12 cellular contexts compared by ENCODE assay signal in the genomic region with DNA sequence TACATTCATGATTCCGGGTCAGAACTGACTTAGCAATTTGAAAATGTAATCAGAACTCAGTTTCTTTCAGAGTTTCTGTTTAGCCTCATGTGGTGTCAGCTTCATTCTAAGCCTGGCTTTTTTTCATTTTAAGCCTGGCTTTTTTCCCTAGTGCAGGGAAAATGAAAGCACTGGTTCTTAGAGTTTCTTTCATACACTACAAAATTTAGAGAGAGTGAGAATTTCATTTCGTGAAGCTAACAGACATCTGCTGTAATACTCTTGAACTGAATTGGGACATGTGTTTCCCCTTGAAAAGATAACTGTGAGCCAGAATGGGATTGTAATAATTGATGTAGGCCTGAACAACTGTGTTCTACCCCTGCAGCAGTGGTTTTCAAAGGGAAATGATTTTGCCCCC.
DNase-seq lines count a peak whose midpoint lies in the region; ATAC-seq lines count a peak whose summit lies in the region.
"Had no signal": no experiment of that assay in that cellular context is flagged by ENCODE, and none has a peak within 500 bp of the region (broad histone marks: within the 10 kb centered on the region; RNA-seq: fewer than 3 reads in every experiment).

No MANE protein-coding gene starts in this region.

- no peaks in the 10 kb centered on the region for H3K9me3 ChIP-seq in adipocyte (ENCODE audit: control insufficient read depth, low read length)

- no peaks in the 10 kb centered on the region for H3K36me3 ChIP-seq in adipocyte (ENCODE audit: control insufficient read depth, insufficient read depth, low read length, severe bottlenecking)
- H3K36me3 ChIP-seq: cardiac muscle cell had no signal

- no peaks in the 10 kb centered on the region for H3K9me3 Mint-ChIP-seq in T-cell

- H3K4me1 Mint-ChIP-seq in T-cell: peaks cover 7 to 15% (median 10%) of the 10 kb centered on the region in 3 donors

- POLR2A ChIA-PET in T-cell (lab: Charles Lee): no interaction called here

- H3K9ac ChIP-seq in adipocyte (ENCODE audit: low read length): no peak overlapping the region

- peaks cover 17 to 22% of the 10 kb centered on the region in 2 donors for H3K27me3 Mint-ChIP-seq in T-cell

- CTCF ChIA-PET in T-cell (lab: Charles Lee): interaction anchor here in 1 of 2 donors (1.0 to 1.2 kb wide), 2 partner anchors 30 to 133 kb away, joined by 4 read pairs; no protein-coding TSS in a partner anchor

- no peak overlapping the region for H3K4me3 ChIP-seq in adipocyte (ENCODE audit: low read length)
- H3K4me3 ChIP-seq: cardiac muscle cell had no signal

- peak overlapping the region in 1 of 2 donors; percentile 34 for H3K27ac Mint-ChIP-seq in T-cell

- no peaks in the 10 kb centered on the region for H3K36me3 Mint-ChIP-seq in T-cell

- DNase-seq in adipocyte (ENCODE audit: low read depth): peak; percentile 3
- DNase-seq in stimulated activated CD4-positive, alpha-beta T cell treated with anti-CD3 and anti-CD28 coated beads, Interleukin-1b, Interleukin-23, amount 100 ng/mL, for 48 hours: no peak
- DNase-seq in hippocampal formation (lab: John Stamatoyannopoulos, UW): no peak
- no peak for DNase-seq in dermis blood vessel endothelial cell
- no peak for DNase-seq in T-cell
- DNase-seq: NCI-H1694 treated with DMSO at 0.1 percent for 48 hours, right cardiac atrium, trophoblast cell had no signal

- H3K27me3 ChIP-seq in adipocyte (replicated peaks; ENCODE audit: control insufficient read depth, insufficient read depth, low read length): no peaks in the 10 kb centered on the region
- H3K27me3 ChIP-seq: cardiac muscle cell had no signal

- ATAC-seq in GM18907 (IDR thresholded peaks at IDR 0.05; ENCODE audit: unreplicated experiment) (peak; percentile 27), GM21526 (IDR thresholded peaks at IDR 0.05; ENCODE audit: low FRiP score, unreplicated experiment) (peak; percentile 64), HG03108 (IDR thresholded peaks at IDR 0.05; ENCODE audit: unreplicated experiment) (peak; percentile 49), T-cell (replicated peaks in 1 of 4) (no peak)

- no peaks in the 10 kb centered on the region for H3K4me1 ChIP-seq in adipocyte (ENCODE audit: control insufficient read depth, insufficient read depth, low read length)

- H3K4me3 Mint-ChIP-seq in T-cell: peak overlapping the region in 1 of 3 donors; percentile 2

Comparison
In these comparisons a context has a peak if more than half of its experiments do, and no peak if none do; other contexts are left out.
1. ATAC-seq: peak in GM18907 (single experiment), GM21526 (single experiment) and HG03108 (single experiment); none in T-cell (0 of 4).